Comparison of ENCODE assay signal across 9 cellular contexts in the genomic region with DNA sequence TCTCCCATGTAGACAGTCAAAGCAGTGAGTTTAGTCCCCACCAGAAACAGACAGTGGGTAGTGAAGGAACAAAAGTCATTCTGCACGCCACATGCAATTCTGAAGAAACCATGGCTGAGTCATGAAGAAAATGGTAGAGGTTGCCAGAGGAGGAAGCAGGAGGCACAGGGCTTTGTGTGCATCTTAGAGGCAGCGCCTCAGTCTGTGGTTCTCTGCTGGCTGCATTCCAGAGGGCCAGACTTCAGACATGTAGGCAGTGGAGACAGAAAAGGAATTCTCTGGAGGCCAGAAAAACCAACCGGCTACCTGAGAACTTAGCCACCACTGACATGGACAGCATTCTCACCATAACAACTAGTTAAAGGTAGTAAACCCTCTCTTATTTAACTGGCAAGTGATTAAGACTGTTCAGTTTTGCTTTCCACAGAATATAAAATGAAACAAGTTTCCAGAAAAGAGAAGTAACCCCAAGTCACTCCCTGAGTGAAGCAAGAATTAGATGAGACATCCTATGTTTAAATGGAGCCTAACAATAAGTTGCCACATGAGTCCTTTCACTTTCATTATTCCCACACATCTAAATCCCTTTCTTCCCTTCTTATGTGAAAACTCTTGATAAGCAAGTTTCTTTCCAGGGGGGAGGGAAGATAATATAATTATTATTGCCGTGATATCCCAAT.
A peak's percentile ranks its signal among the peaks of the same experiment; 100 is the strongest.
DNase-seq lines count a peak whose midpoint lies in the region; TF ChIP-seq lines count a peak whose summit lies in the region.
"Had no signal": no experiment of that assay in that cellular context is flagged by ENCODE, and none has a peak within 500 bp of the region (broad histone marks: within the 10 kb centered on the region; RNA-seq: fewer than 3 reads in every experiment).

No MANE protein-coding gene starts in this region.

- 57 to 63% methylated on average over 4 of the region's 4 CpGs for WGBS in transverse colon (ENCODE audit: low coverage in 1 of 2), 2 donors

- intact Hi-C loops in ascending aorta (cut with DNase I), result no loop called here
- intact Hi-C loops in transverse colon (cut with DNase I; ENCODE audit: low total_unique reads), result no loop called here

- H3K36me3 ChIP-seq in ascending aorta (no peaks in the 10 kb centered on the region), transverse colon (no peaks in the 10 kb centered on the region)

- no peak for TF ChIP-seq CTCF in ascending aorta (IDR thresholded peaks at IDR 0.05)
- TF ChIP-seq CTCF in transverse colon (IDR thresholded peaks at IDR 0.05), result no peak

- H3K4me1 ChIP-seq in ascending aorta (peaks cover 8 to 14% of the 10 kb centered on the region in 2 donors), transverse colon (peaks cover 0 to 3% (median 0%) of the 10 kb centered on the region in 4 donors)

- no peak for TF ChIP-seq EP300 in transverse colon (IDR thresholded peaks at IDR 0.05; ENCODE audit: low read depth)

- no peaks in the 10 kb centered on the region for H3K27me3 ChIP-seq in ascending aorta
- no peaks in the 10 kb centered on the region for H3K27me3 ChIP-seq in layer of hippocampus (ENCODE audit: control insufficient read depth, insufficient read depth, low read length)
- H3K27me3 ChIP-seq in transverse colon, result no peaks in the 10 kb centered on the region

- no peak overlapping the region for H3K4me3 ChIP-seq in ascending aorta
- H3K4me3 ChIP-seq in transverse colon, result no peak overlapping the region

- no peak for TF ChIP-seq POLR2A in transverse colon (IDR thresholded peaks at IDR 0.05)

- H3K27ac ChIP-seq in ascending aorta, result peak overlapping the region; percentile 47 to 68
- H3K27ac ChIP-seq in layer of hippocampus (ENCODE audit: low read depth, low read length), result peak overlapping the region; percentile 32
- H3K27ac ChIP-seq in transverse colon, result peak overlapping the region; percentile 14 to 33 (median 23)

- in situ Hi-C loops in transverse colon (cut with MboI; ENCODE audit: low pct_ligation_motif_present in 1 of 4, low pct_unique_long_range_greater_than_20kb in 1 of 4, low sequenced_read_pairs in 3 of 4), result no loop called here

- H3K9me3 ChIP-seq in ascending aorta (no peaks in the 10 kb centered on the region), transverse colon (no peaks in the 10 kb centered on the region)

- DNase-seq in activated T-cell treated with anti-CD3 and anti-CD28 coated beads for 48 hours (ENCODE audit: low read depth) (peak; percentile 17), ascending aorta (ENCODE audit: low spot score in 2 of 2) (peak; percentile 28 to 70), transverse colon (peak; percentile 21), OCI-M2 (lab: John Stamatoyannopoulos, UW; ENCODE audit: unreplicated experiment) (no peak), HuH-7.5 (ENCODE audit: low spot score) (no peak), iPS-NIHi7 (ENCODE audit: extremely low spot score) (no peak)
- no peak for DNase-seq in activated T-cell treated with anti-CD3 and anti-CD28 coated beads, Interleukin-2, amount 50 U/mL, for 1 hour
- DNase-seq: CD4-positive, CD25-positive, alpha-beta regulatory T cell had no signal

Comparison
In these comparisons a context has a peak if more than half of its experiments do, and no peak if none do; other contexts are left out.
1. DNase-seq: peak in activated T-cell treated with anti-CD3 and anti-CD28 coated beads for 48 hours (single experiment), ascending aorta (2 of 2) and transverse colon (single experiment); none in activated T-cell treated with anti-CD3 and anti-CD28 coated beads, Interleukin-2, amount 50 U/mL, for 1 hour (single experiment), OCI-M2 (single experiment), HuH-7.5 (single experiment) and iPS-NIHi7 (single experiment).
2. Peak in every context shown above with its lines, with median percentiles within 50 percentile points of each other: H3K27ac ChIP-seq.